ENCODE assay signal across 14 cellular contexts in genomic region chr12:104583311-104583710, GRCh38.
DNase-seq lines count a peak whose midpoint lies in the region; ATAC-seq and TF ChIP-seq lines count a peak whose summit lies in the region.
"Had no signal": no experiment of that assay in that cellular context is flagged by ENCODE, and none has a peak within 500 bp of the region (broad histone marks: within the 10 kb centered on the region; RNA-seq: fewer than 3 reads in every experiment).

No MANE protein-coding gene starts in this region.

- H3K79me2 ChIP-seq in MM.1S (ENCODE audit: low read length): peaks cover 58% of the 10 kb centered on the region

- DNase-seq in MM.1S (no peak), epidermal melanocyte (ENCODE audit: insufficient read length, low spot score) (no peak), T-helper 9 cell (no peak), NCI-H748 (lab: John Stamatoyannopoulos, UW; ENCODE audit: unreplicated experiment) (no peak), NCI-H69 (lab: John Stamatoyannopoulos, UW) (no peak)
- DNase-seq: activated T-cell treated with anti-CD3 and anti-CD28 coated beads, Interleukin-2, amount 50 U/mL, for 48 hours; brain microvascular endothelial cell; mesendoderm; RPMI8226; stimulated activated CD4-positive, alpha-beta T cell treated with anti-CD3 and anti-CD28 coated beads, Interleukin-4, amount 100 ng/mL, for 4 hours had no signal

- peak overlapping the region in 1 of 11 experiments; percentile 10; a peak in 1 of 22 replicates for H3K27ac ChIP-seq in BLaER1 treated with 17β-estradiol and CSF1 and Interleukin-3, amounts not matched to agents 10 nM and 100 nM
- H3K27ac ChIP-seq in MM.1S (ENCODE audit: low read length): peak overlapping the region; percentile 47; the same call in 1 of the 2 replicates
- H3K27ac ChIP-seq: brain microvascular endothelial cell, suprapubic skin had no signal

- H3K27me3 ChIP-seq in BLaER1 treated with 17β-estradiol and CSF1 and Interleukin-3, amounts not matched to agents 10 nM and 100 nM: no peaks in the 10 kb centered on the region
- no peaks in the 10 kb centered on the region for H3K27me3 ChIP-seq in MM.1S (replicated peaks; ENCODE audit: insufficient read depth, low read length)
- H3K27me3 ChIP-seq: brain microvascular endothelial cell, suprapubic skin had no signal

- peaks cover 0 to 35% (median 15%) of the 10 kb centered on the region in 11 experiments; a peak in 16 of 22 replicates for H3K36me3 ChIP-seq in BLaER1 treated with 17β-estradiol and CSF1 and Interleukin-3, amounts not matched to agents 10 nM and 100 nM
- H3K36me3 ChIP-seq in MM.1S (replicated peaks; ENCODE audit: insufficient read depth, low read length): no peaks in the 10 kb centered on the region
- H3K36me3 ChIP-seq: brain microvascular endothelial cell, suprapubic skin had no signal

- H3K9ac ChIP-seq in BLaER1 treated with 17β-estradiol and CSF1 and Interleukin-3, amounts not matched to agents 10 nM and 100 nM: no peak overlapping the region; a peak in 1 of 22 replicates
- H3K9ac ChIP-seq in MM.1S (ENCODE audit: low read length): no peak overlapping the region

- no peak overlapping the region for H2AFZ ChIP-seq in MM.1S (ENCODE audit: low read length)

- no peaks in the 10 kb centered on the region for H3K9me3 ChIP-seq in BLaER1 treated with 17β-estradiol and CSF1 and Interleukin-3, amounts not matched to agents 10 nM and 100 nM (replicated peaks in 1 of 11)
- no peaks in the 10 kb centered on the region for H3K9me3 ChIP-seq in MM.1S (replicated peaks; ENCODE audit: insufficient read depth, low read length)
- H3K9me3 ChIP-seq: suprapubic skin had no signal

- no peak overlapping the region for H3K4me3 ChIP-seq in BLaER1 treated with 17β-estradiol and CSF1 and Interleukin-3, amounts not matched to agents 10 nM and 100 nM
- peak overlapping the region; percentile 9; the same call in 1 of the 2 replicates for H3K4me3 ChIP-seq in MM.1S (ENCODE audit: low read length)
- H3K4me3 ChIP-seq: suprapubic skin had no signal

- ATAC-seq in GM19035 (IDR thresholded peaks at IDR 0.05; ENCODE audit: unreplicated experiment) (peak; percentile 47), HG02642 (IDR thresholded peaks at IDR 0.05; ENCODE audit: poor library complexity, unreplicated experiment) (peak; percentile 53)

- peak overlapping the region; percentile 26 to 83 (median 63); a peak in 21 of 22 replicates for H3K4me2 ChIP-seq in BLaER1 treated with 17β-estradiol and CSF1 and Interleukin-3, amounts not matched to agents 10 nM and 100 nM
- H3K4me2 ChIP-seq in MM.1S (ENCODE audit: low read depth, low read length): peak overlapping the region; percentile 54

- H3F3A ChIP-seq in MM.1S (ENCODE audit: insufficient read depth, low read length): peaks cover 13% of the 10 kb centered on the region

- peaks cover 51 to 86% (median 73%) of the 10 kb centered on the region in 10 experiments for H3K4me1 ChIP-seq in BLaER1 treated with 17β-estradiol and CSF1 and Interleukin-3, amounts not matched to agents 10 nM and 100 nM
- peaks cover 45% of the 10 kb centered on the region for H3K4me1 ChIP-seq in MM.1S (ENCODE audit: low read length)

- peaks cover 52 to 96% (median 90%) of the 10 kb centered on the region in 11 experiments; a peak in 21 of 22 replicates for H4K20me1 ChIP-seq in BLaER1 treated with 17β-estradiol and CSF1 and Interleukin-3, amounts not matched to agents 10 nM and 100 nM
- H4K20me1 ChIP-seq in MM.1S (ENCODE audit: insufficient read depth, low read length): no peaks in the 10 kb centered on the region

- TF ChIP-seq CTCF in MM.1S (IDR thresholded peaks at IDR 0.05; ENCODE audit: low read length): no peak

- H3K9me2 ChIP-seq in MM.1S (replicated peaks; ENCODE audit: insufficient read depth, low read length): no peaks in the 10 kb centered on the region
